ENCODE assay signal across 8 cellular contexts in genomic region chr3:67109651-67110204, GRCh38.
DNase-seq lines count a peak whose midpoint lies in the region; ATAC-seq and TF ChIP-seq lines count a peak whose summit lies in the region.

No MANE protein-coding gene starts in this region.

- no peaks in the 10 kb centered on the region for H3K36me3 ChIP-seq in MG63

- no peaks in the 10 kb centered on the region for H3K27me3 Mint-ChIP-seq in stimulated activated memory B cell treated with anti-CD40 and anti-IgM and Interleukin-4, amounts not matched to agents 10 μg/mL and 1 μg/mL and 100 μg/mL, for 72 hours

- no peak overlapping the region for H3K4me3 ChIP-seq in MG63

- H3K27ac ChIP-seq in VCaP: no peak overlapping the region

- no peak overlapping the region for H3K4me3 Mint-ChIP-seq in stimulated activated memory B cell treated with anti-CD40 and anti-IgM and Interleukin-4, amounts not matched to agents 10 μg/mL and 1 μg/mL and 100 μg/mL, for 72 hours

- H3K27ac Mint-ChIP-seq in stimulated activated memory B cell treated with anti-CD40 and anti-IgM and Interleukin-4, amounts not matched to agents 10 μg/mL and 1 μg/mL and 100 μg/mL, for 72 hours: no peak overlapping the region

- no peaks in the 10 kb centered on the region for H3K9me3 ChIP-seq in MG63

- H3K9me3 Mint-ChIP-seq in stimulated activated memory B cell treated with anti-CD40 and anti-IgM and Interleukin-4, amounts not matched to agents 10 μg/mL and 1 μg/mL and 100 μg/mL, for 72 hours: no peaks in the 10 kb centered on the region

- no peaks in the 10 kb centered on the region for H3K36me3 Mint-ChIP-seq in stimulated activated memory B cell treated with anti-CD40 and anti-IgM and Interleukin-4, amounts not matched to agents 10 μg/mL and 1 μg/mL and 100 μg/mL, for 72 hours

- peak; percentile 59 for DNase-seq in DMS53 (lab: John Stamatoyannopoulos, UW)
- peak; percentile 37 for DNase-seq in HT-29 (ENCODE audit: low spot score)
- peak; percentile 43 for DNase-seq in iPS-NIHi11 (ENCODE audit: low spot score)
- DNase-seq in MG63: no peak

- no peaks in the 10 kb centered on the region for H3K27me3 ChIP-seq in MG63

- no peak for ATAC-seq in HG03342 (IDR thresholded peaks at IDR 0.05; ENCODE audit: unreplicated experiment)
- no peak for ATAC-seq in stimulated activated memory B cell treated with anti-CD40 and anti-IgM and Interleukin-4, amounts not matched to agents 10 μg/mL and 1 μg/mL and 100 μg/mL, for 72 hours
- ATAC-seq in HG03442 (IDR thresholded peaks at IDR 0.05; ENCODE audit: unreplicated experiment): no peak

- peak; percentile 90 for TF ChIP-seq CTCF in VCaP (conservative IDR thresholded peaks at IDR 0.05)

- H3K4me1 Mint-ChIP-seq in stimulated activated memory B cell treated with anti-CD40 and anti-IgM and Interleukin-4, amounts not matched to agents 10 μg/mL and 1 μg/mL and 100 μg/mL, for 72 hours: peaks cover 6% of the 10 kb centered on the region
